In genomic region chr19:24140591-24140990, GRCh38 we compare ENCODE assay signal across 32 cellular contexts.
"Had no signal": no experiment of that assay in that cellular context is flagged by ENCODE, and none has a peak within 500 bp of the region (broad histone marks: within the 10 kb centered on the region; RNA-seq: fewer than 3 reads in every experiment).

No MANE protein-coding gene starts in this region.

- H3K9me2 ChIP-seq: SK-N-SH had no signal

- FAIRE-seq: TTC549 had no signal

- H3K4me3 ChIP-seq: MG63, Peyer's patch, SJSA1 had no signal

- H3K36me3 ChIP-seq: brain microvascular endothelial cell, MG63, Peyer's patch had no signal

- H3K27ac Mint-ChIP-seq: activated CD4-positive, alpha-beta memory T cell treated with anti-CD3 and anti-CD28 coated beads for 36 hours; activated naive CD4-positive, alpha-beta T cell treated with anti-CD3 and anti-CD28 coated beads, Interleukin-2, amount 10 ng/mL, durations not matched to agents 7 days and 5 days; activated naive CD8-positive, alpha-beta T cell; activated naive CD8-positive, alpha-beta T cell treated with anti-CD3 and anti-CD28 coated beads, Interleukin-2, amount 50 U/mL, for 24 hours; activated T-helper 1 cell treated with anti-CD3 and anti-CD28 coated beads, Interleukin-12 subunit alpha, Interleukin-12 subunit beta, Interleukin-2, Interleukin-4 antibody, amounts not matched to agents 30 ng/mL and 10 ng/mL and 1 ng/mL, durations not matched to agents 14 hours and 24 hours and 36 hours; T-helper 1 cell treated with Interleukin-12 subunit alpha and Interleukin-12 subunit beta and Interleukin-4 antibody, amounts not matched to agents 30 μg/mL and 1 μg/mL, for 36 hours; T-helper 2 cell treated with Interferon-gamma antibody and Interleukin-4, amounts not matched to agents 5 μg/mL and 100 μg/mL, for 36 hours had no signal

- H3K4me1 ChIP-seq: Peyer's patch, SJSA1 had no signal

- H3K4me3 Mint-ChIP-seq: activated CD4-positive, alpha-beta memory T cell treated with anti-CD3 and anti-CD28 coated beads for 36 hours; activated naive CD4-positive, alpha-beta T cell treated with anti-CD3 and anti-CD28 coated beads, Interleukin-2, amount 10 ng/mL, durations not matched to agents 7 days and 5 days; activated naive CD8-positive, alpha-beta T cell; activated naive CD8-positive, alpha-beta T cell treated with anti-CD3 and anti-CD28 coated beads, Interleukin-2, amount 50 U/mL, for 24 hours; activated T-cell treated with anti-CD3 and anti-CD28 coated beads, Interleukin-2, amount 50 U/mL, for 4 hours; activated T-helper 1 cell treated with anti-CD3 and anti-CD28 coated beads, Interleukin-12 subunit alpha, Interleukin-12 subunit beta, Interleukin-2, Interleukin-4 antibody, amounts not matched to agents 30 ng/mL and 10 ng/mL and 1 ng/mL, durations not matched to agents 14 hours and 24 hours and 36 hours; T-helper 1 cell treated with Interleukin-12 subunit alpha and Interleukin-12 subunit beta and Interleukin-4 antibody, amounts not matched to agents 30 μg/mL and 1 μg/mL, for 36 hours; T-helper 2 cell treated with Interferon-gamma antibody and Interleukin-4, amounts not matched to agents 5 μg/mL and 100 μg/mL, for 36 hours had no signal

- ATAC-seq: activated CD4-positive, CD25-positive, alpha-beta regulatory T cell treated with anti-CD3 and anti-CD28 coated beads, Interleukin-2, amount 50 U/mL, for 24 hours; activated naive CD8-positive, alpha-beta T cell treated with anti-CD3 and anti-CD28 coated beads, Interleukin-2, amount 50 U/mL, for 24 hours; activated T-cell treated with anti-CD3 and anti-CD28 coated beads, Interleukin-2, amount 50 U/mL, for 4 hours had no signal

- H3K4me2 ChIP-seq: SK-N-SH had no signal

- H3K27me3 Mint-ChIP-seq: activated CD4-positive, alpha-beta memory T cell treated with anti-CD3 and anti-CD28 coated beads for 36 hours; activated naive CD4-positive, alpha-beta T cell treated with anti-CD3 and anti-CD28 coated beads, Interleukin-2, amount 10 ng/mL, durations not matched to agents 7 days and 5 days; activated naive CD8-positive, alpha-beta T cell; activated naive CD8-positive, alpha-beta T cell treated with anti-CD3 and anti-CD28 coated beads, Interleukin-2, amount 50 U/mL, for 24 hours had no signal

- H3K27ac ChIP-seq: brain microvascular endothelial cell, Peyer's patch, SJSA1 had no signal

- H3K9ac ChIP-seq: SK-N-SH had no signal

- DNase-seq: activated CD4-positive, alpha-beta memory T cell treated with anti-CD3 and anti-CD28 coated beads for 36 hours; activated CD4-positive, alpha-beta T cell treated with anti-CD3 and anti-CD28 coated beads for 4 hours; activated CD4-positive, alpha-beta T cell treated with anti-CD3 and anti-CD28 coated beads, Interleukin-2, amount 50 U/mL, for 1 hour; activated CD8-positive, alpha-beta memory T cell treated with anti-CD3 and anti-CD28 coated beads, Interleukin-2, amount 50 U/mL, for 4 hours; activated naive CD4-positive, alpha-beta T cell treated with anti-CD3 and anti-CD28 coated beads, Interleukin-2, amount 10 ng/mL, durations not matched to agents 7 days and 5 days; activated naive CD8-positive, alpha-beta T cell treated with anti-CD3 and anti-CD28 coated beads, Interleukin-2, amount 50 U/mL, for 24 hours; activated T-cell treated with anti-CD3 and anti-CD28 coated beads for 4 hours; activated T-cell treated with anti-CD3 and anti-CD28 coated beads, Interleukin-2, amount 50 U/mL, for 4 hours; amniotic stem cell; aorta; central memory CD4-positive, alpha-beta T cell; NCI-H1048; NCI-H1105 treated with DMSO at 0.1 percent for 48 hours; NCI-H1436; NCI-H1694; NCI-H1930; NCI-H2081 treated with DMSO at 0.1 percent for 48 hours; NCI-H446 treated with DMSO at 0.1 percent for 48 hours; NCI-H524; NCI-H82; Peyer's patch; RPMI8226; SK-N-SH had no signal

- H3K27me3 ChIP-seq: brain microvascular endothelial cell, MG63, Peyer's patch, SJSA1 had no signal

- H3K4me1 Mint-ChIP-seq: activated naive CD4-positive, alpha-beta T cell treated with anti-CD3 and anti-CD28 coated beads, Interleukin-2, amount 10 ng/mL, durations not matched to agents 7 days and 5 days; activated naive CD8-positive, alpha-beta T cell treated with anti-CD3 and anti-CD28 coated beads, Interleukin-2, amount 50 U/mL, for 24 hours had no signal
